ENCODE assay signal across 8 cellular contexts in the genomic region with DNA sequence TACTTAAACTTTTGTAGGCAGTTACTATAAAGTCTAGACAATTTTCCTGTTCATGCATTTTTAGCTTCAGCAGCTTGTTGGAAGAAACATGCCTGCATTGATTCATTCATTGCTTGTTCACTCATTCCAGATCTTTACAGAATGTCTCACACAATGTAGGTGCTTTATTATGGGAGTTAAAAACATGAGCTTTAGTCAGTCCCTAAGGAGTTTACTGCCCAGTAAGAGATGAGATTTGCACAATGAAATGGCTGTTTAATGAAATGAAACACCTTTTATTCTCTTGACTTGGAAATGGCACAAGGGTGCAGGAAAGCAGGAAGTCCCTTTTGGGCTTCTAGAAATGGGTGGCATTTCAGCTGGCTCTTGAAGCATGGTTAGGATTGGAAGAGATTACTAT. TPM values are rescaled to one million over a fixed set of nuclear protein-coding genes. Genes with fewer than 3 reads are reported as not detected.
A peak's percentile ranks its signal among the peaks of the same experiment; 100 is the strongest.
DNase-seq lines count a peak whose midpoint lies in the region; ATAC-seq, FAIRE-seq and TF ChIP-seq lines count a peak whose summit lies in the region.
"Had no signal": no experiment of that assay in that cellular context is flagged by ENCODE, and none has a peak within 500 bp of the region (broad histone marks: within the 10 kb centered on the region; RNA-seq: fewer than 3 reads in every experiment).

No MANE protein-coding gene starts in this region.

- POLR2A ChIA-PET in Caco-2 (lab: Charles Lee) (interaction anchor here (1.0 to 1.1 kb wide), 2 partner anchors 12 to 20 kb away, joined by 3 read pairs; no protein-coding TSS in a partner anchor), K562 (lab: Yijun Ruan, JAX) (interaction anchor here (0.6 to 6.6 kb wide), 3 partner anchors 10 to 648 kb away, joined by 3 to 52 read pairs (median 3); a partner anchor contains a TSS)

- H3K9me3 Mint-ChIP-seq in Caco-2 (ENCODE audit: unreplicated experiment) = no peaks in the 10 kb centered on the region
- no peaks in the 10 kb centered on the region for H3K9me3 Mint-ChIP-seq in nephron

- H3K79me2 ChIP-seq in Loucy (ENCODE audit: insufficient read depth, low read length) = peaks cover 76% of the 10 kb centered on the region
- H3K79me2 ChIP-seq in K562 (ENCODE audit: control insufficient read depth, insufficient read depth, low read length) = peaks cover 78% of the 10 kb centered on the region

- intact Hi-C loops in Caco-2 (cut with micrococcal nuclease; ENCODE audit: unreplicated experiment) (loop anchor here (5.0 kb wide), 1 partner anchor 434 kb away; a partner anchor contains a TSS), K562 (cut with micrococcal nuclease) (loop anchor here (5.0 to 10.0 kb wide), 4 partner anchors 64 to 774 kb away; a partner anchor contains a TSS), heart right ventricle (cut with DNase I) (no loop called here)

- FAIRE-seq in K562 (lab: Jason Lieb, UNC) = no peak

- peak overlapping the region; percentile 44 for H3K9ac ChIP-seq in Loucy (ENCODE audit: low read depth, low read length, poor library complexity, severe bottlenecking)
- H3K9ac ChIP-seq in K562 (ENCODE audit: insufficient read depth in 1 of 2, low read depth in 2 of 2, low read length in 2 of 2) = no peak overlapping the region

- no peaks in the 10 kb centered on the region for H3K9me2 ChIP-seq in Loucy (replicated peaks; ENCODE audit: low read depth, low read length)

- H3K4me3 Mint-ChIP-seq in Caco-2 (ENCODE audit: unreplicated experiment) (peak overlapping the region; percentile 72), nephron (peak overlapping the region; percentile 30 to 62 (median 45))

- H3K4me3 ChIP-seq in Caco-2 (ENCODE audit: low read depth, low read length) = no peak overlapping the region
- H3K4me3 ChIP-seq in Loucy (ENCODE audit: low read length, poor library complexity, severe bottlenecking) = peak overlapping the region; percentile 71
- peak overlapping the region; percentile 20; the same call in 1 of the 2 replicates for H3K4me3 ChIP-seq in K562
- peak overlapping the region in 1 of 10 donors; percentile 77 for H3K4me3 ChIP-seq in heart right ventricle
- H3K4me3 ChIP-seq: lower lobe of right lung had no signal

- DNase-seq in Caco-2 (no peak), K562 (ENCODE audit: extremely low read depth in 1 of 4, low spot score in 3 of 4) (no peak), heart right ventricle (no peak), COLO668 (lab: John Stamatoyannopoulos, UW; ENCODE audit: unreplicated experiment) (no peak)
- DNase-seq: lower lobe of right lung had no signal

- no peak for TF ChIP-seq CTCF in Caco-2 (IDR thresholded peaks at IDR 0.05; ENCODE audit: insufficient read depth in 1 of 2, low read depth in 1 of 2, low read length in 1 of 2, severe bottlenecking in 1 of 2, unreplicated experiment in 1 of 2)
- no peak for TF ChIP-seq CTCF in Loucy (conservative IDR thresholded peaks at IDR 0.05; ENCODE audit: low read length)
- TF ChIP-seq CTCF in K562 (IDR thresholded peaks at IDR 0.05 in 2 of 3, conservative IDR thresholded peaks at IDR 0.05 in 1 of 3; ENCODE audit: insufficient read depth in 2 of 3, low read depth in 1 of 3, low read length in 3 of 3) = no peak
- no peak for TF ChIP-seq CTCF in nephron (IDR thresholded peaks at IDR 0.05; ENCODE audit: unreplicated experiment in 3 of 3)
- no peak for TF ChIP-seq CTCF in heart right ventricle (IDR thresholded peaks at IDR 0.05)

- H3K36me3 Mint-ChIP-seq in Caco-2 (ENCODE audit: insufficient read depth, unreplicated experiment) (peaks cover 75% of the 10 kb centered on the region), nephron (ENCODE audit: low read depth) (peaks cover 12% of the 10 kb centered on the region)

- H3K4me1 ChIP-seq in Caco-2 = peaks cover 34% of the 10 kb centered on the region
- H3K4me1 ChIP-seq in Loucy (ENCODE audit: insufficient read depth, low read length, poor library complexity, severe bottlenecking) = peaks cover 58% of the 10 kb centered on the region
- H3K4me1 ChIP-seq in K562 (replicated peaks in 1 of 2; ENCODE audit: control insufficient read depth in 2 of 2, insufficient read depth in 2 of 2, low read length in 2 of 2) = peaks cover 15 to 27% of the 10 kb centered on the region in 2 experiments; a peak in 4 of 5 replicates
- H3K4me1 ChIP-seq in heart right ventricle = peaks cover 7 to 68% (median 24%) of the 10 kb centered on the region in 9 donors

- TF ChIP-seq POLR2A in K562 (conservative IDR thresholded peaks at IDR 0.05) = no peak

- H3K9me3 ChIP-seq in Caco-2 (no peaks in the 10 kb centered on the region), Loucy (ENCODE audit: insufficient read depth, low read depth, low read length) (no peaks in the 10 kb centered on the region), K562 (replicated peaks; ENCODE audit: control insufficient read depth, insufficient read depth, low read depth, low read length) (no peaks in the 10 kb centered on the region), heart right ventricle (no peaks in the 10 kb centered on the region)
- H3K9me3 ChIP-seq: lower lobe of right lung had no signal

- ATAC-seq in K562 (no peak), heart right ventricle (no peak), HG03045 (IDR thresholded peaks at IDR 0.05; ENCODE audit: unreplicated experiment) (no peak)
- ATAC-seq: lower lobe of right lung had no signal

- H3K4me1 Mint-ChIP-seq in Caco-2 (ENCODE audit: low read depth, unreplicated experiment) (peaks cover 25% of the 10 kb centered on the region), nephron (peaks cover 37% of the 10 kb centered on the region)

- BruUV-seq in Caco-2 (replicated peaks; lab: Mats Ljungman, UMichigan) = TSS peak; percentile 24
- BruUV-seq in K562 (replicated peaks; lab: Mats Ljungman, UMichigan) = TSS peak; percentile 41

- peaks cover 52% of the 10 kb centered on the region for H4K20me1 ChIP-seq in Loucy (ENCODE audit: insufficient read depth, low read length, poor library complexity, severe bottlenecking)
- peaks cover 3% of the 10 kb centered on the region for H4K20me1 ChIP-seq in K562 (replicated peaks; ENCODE audit: control insufficient read depth, insufficient read depth, low read length)

- no peak for TF ChIP-seq RAD21 in K562 (CRISPR knock-in tag; conservative IDR thresholded peaks at IDR 0.05 in 1 of 2, IDR thresholded peaks at IDR 0.05 in 1 of 2)

- no peak overlapping the region for H2AFZ ChIP-seq in Loucy (ENCODE audit: low read length)
- no peak overlapping the region for H2AFZ ChIP-seq in K562 (ENCODE audit: low read depth, low read length)

- CTCF ChIA-PET in Caco-2 (lab: Charles Lee) (interaction anchor here (2.7 kb wide), 1 partner anchor 12 kb away, joined by 11 read pairs; no protein-coding TSS in a partner anchor), K562 (lab: Yijun Ruan, JAX; ENCODE audit: low intra/inter-chr PET ratio) (no interaction called here)

- H3K36me3 ChIP-seq in Caco-2 (ENCODE audit: control insufficient read depth, insufficient read depth, low read length) (peaks cover 1% of the 10 kb centered on the region), Loucy (ENCODE audit: insufficient read depth, low read length) (no peaks in the 10 kb centered on the region), K562 (ENCODE audit: control insufficient read depth, insufficient read depth, low read length) (peaks cover 49% of the 10 kb centered on the region), heart right ventricle (peaks cover 0 to 3% (median 0%) of the 10 kb centered on the region in 9 donors)
- H3K36me3 ChIP-seq: lower lobe of right lung had no signal

- in situ Hi-C loops in K562 (cut with MboI) = no loop called here

- H3K27me3 ChIP-seq in Caco-2 (replicated peaks; ENCODE audit: control insufficient read depth, insufficient read depth, low read length) (no peaks in the 10 kb centered on the region), Loucy (ENCODE audit: insufficient read depth, low read length, poor library complexity, severe bottlenecking) (no peaks in the 10 kb centered on the region), K562 (ENCODE audit: control insufficient read depth in 2 of 2, insufficient read depth in 2 of 2, low read length in 2 of 2) (no peaks in the 10 kb centered on the region), heart right ventricle (no peaks in the 10 kb centered on the region)

- no peaks in the 10 kb centered on the region for H3F3A ChIP-seq in Loucy (ENCODE audit: low read depth)

- H3K27ac ChIP-seq in K562 (ENCODE audit: extremely low read depth, low read depth, low read length) (no peak overlapping the region), heart right ventricle (no peak overlapping the region)
- H3K27ac ChIP-seq: lower lobe of right lung had no signal

- H3K27me3 Mint-ChIP-seq in Caco-2 (ENCODE audit: insufficient read depth, unreplicated experiment) (no peaks in the 10 kb centered on the region), nephron (ENCODE audit: low read depth) (no peaks in the 10 kb centered on the region)

- no peaks in the 10 kb centered on the region for H3K9me1 ChIP-seq in K562 (ENCODE audit: control insufficient read depth, insufficient read depth, low read length)

- H3K4me2 ChIP-seq in Loucy (ENCODE audit: low read depth, low read length, poor library complexity, severe bottlenecking) (peak overlapping the region; percentile 87), K562 (ENCODE audit: insufficient read depth, low read length) (no peak overlapping the region)

- H3K27ac Mint-ChIP-seq in Caco-2 (ENCODE audit: unreplicated experiment) = no peak overlapping the region
- peak overlapping the region; percentile 4 to 73 (median 55) for H3K27ac Mint-ChIP-seq in nephron

- no peak for TF ChIP-seq EP300 in K562 (IDR thresholded peaks at IDR 0.05; ENCODE audit: low read length)

RNA-seq across cellular contexts. Expression of a gene that starts 2.9 kb away (rescaled TPM):
- total RNA-seq in Caco-2 (2022) = 21.5 and 25.4 TPM in 2 replicates
- 19.8 and 26.9 TPM in 2 replicates for total RNA-seq in K562 (2011; cell fraction: chromatin; rRNA removed; ENCODE audit: low replicate concordance)
- 23.4 and 23.7 TPM in 2 replicates for total RNA-seq in K562 (2011; cell fraction: nucleolus; rRNA removed)
- total RNA-seq in K562 (2011; cell fraction: nucleoplasm; rRNA removed) = 13.3 and 19.2 TPM in 2 replicates
- 12.9 and 20.5 TPM in 2 replicates for total RNA-seq in K562 (2014; rRNA removed)
- 16.8 and 18.5 TPM in 2 replicates for total RNA-seq in K562 (2014; rRNA removed; fragmentation: Illumina TruSeq; extraction: Trizol)
- total RNA-seq in K562 (2015; rRNA removed; fragmentation: Illumina TruSeq; extraction: Trizol) = 12.0 and 13.2 TPM in 2 replicates
- total RNA-seq in K562 (2021) = 20.2 and 24.1 TPM in 2 replicates
- polyA plus RNA-seq in K562 (2011; rRNA removed) = 3.8 and 6.8 TPM in 2 replicates
- polyA plus RNA-seq in K562 (2011; cell fraction: cytosol; rRNA removed) = 4.2 and 6.7 TPM in 2 replicates
- 5.9 and 7.8 TPM in 2 replicates for polyA plus RNA-seq in K562 (2011; cell fraction: nucleus; rRNA removed)
- polyA plus RNA-seq in K562 (2012) = 7.7 and 8.4 TPM in 2 replicates
- polyA plus RNA-seq in K562 (2014; fragmentation: Illumina TruSeq; extraction: Trizol) = 9.8 and 11.1 TPM in 2 replicates
- polyA plus RNA-seq in K562 (2014; fragmentation: Nextera tagmentation; extraction: Ambion mirVana) = 1 to 10 TPM; 1.3 to 2.8 TPM
- polyA plus RNA-seq in K562 (2014; rRNA removed) = 4.0 and 5.1 TPM in 2 replicates
- polyA minus RNA-seq in K562 (2011; rRNA and poly(A)+ RNA removed) = 14.4 and 18.4 TPM in 2 replicates
- 18.7 and 20.3 TPM in 2 replicates for polyA minus RNA-seq in K562 (2011; cell fraction: cytosol; rRNA and poly(A)+ RNA removed)
- 6.2 and 7.7 TPM in 2 replicates for polyA minus RNA-seq in K562 (2011; cell fraction: nucleus; rRNA and poly(A)+ RNA removed)
- 10 to 100 TPM in 3 of 10 donors, 1 to 10 TPM in 7; 5.7 to 16.5 (median 8.2) TPM for total RNA-seq in heart right ventricle
- polyA plus RNA-seq in heart right ventricle = 1 to 10 TPM; 2.4 to 2.6 TPM

Comparison
In these comparisons a context has a peak if more than half of its experiments do, and no peak if none do; other contexts are left out.
1. intact Hi-C loops: an anchor here in Caco-2 (5.0 kb wide) and K562 (5.0 to 10.0 kb wide); none called in heart right ventricle.